Comparison of ENCODE assay signal across 31 cellular contexts in genomic region chr17:2805961-2806360, GRCh38. TPM values are rescaled to one million over a fixed set of nuclear protein-coding genes. Genes with fewer than 3 reads are reported as not detected.
"Had no signal": no experiment of that assay in that cellular context is flagged by ENCODE, and none has a peak within 500 bp of the region (broad histone marks: within the 10 kb centered on the region; RNA-seq: fewer than 3 reads in every experiment).

No MANE protein-coding gene starts in this region.

- H3K4me2 ChIP-seq: smooth muscle cell had no signal

- H3K4me1 ChIP-seq: esophagus muscularis mucosa, foreskin keratinocyte, gastroesophageal sphincter, lower lobe of right lung, parathyroid adenoma, right lobe of liver, stomach, thyroid gland, vagina had no signal

- DNase-seq: dermis blood vessel endothelial cell; effector memory CD4-positive, alpha-beta T cell; foreskin keratinocyte; glutamatergic neuron; hypothalamus; left ventricle myocardium superior; lower lobe of right lung; naive B cell; right lobe of liver; stimulated activated CD4-positive, alpha-beta T cell treated with anti-CD3 and anti-CD28 coated beads, Interleukin-12 subunit alpha, Interleukin-12 subunit beta, amount 100 ng/mL, for 4 hours; stimulated activated CD4-positive, alpha-beta T cell treated with anti-CD3 and anti-CD28 coated beads, Interleukin-1b, Interleukin-23, amount 100 ng/mL, for 48 hours; stimulated activated CD4-positive, alpha-beta T cell treated with anti-CD3 and anti-CD28 coated beads, Interleukin-4, amount 100 ng/mL, for 1 hour; stimulated activated CD8-positive, alpha-beta memory T cell treated with anti-CD3 and anti-CD28 coated beads, Interleukin-4, amount 100 ng/mL, for 48 hours; stimulated activated naive CD4-positive, alpha-beta T cell; stomach; thyroid gland; trophoblast cell had no signal

- ATAC-seq: foreskin keratinocyte, gastroesophageal sphincter, left ventricle myocardium superior, lower lobe of right lung, right lobe of liver had no signal

- H3K27me3 ChIP-seq: foreskin keratinocyte, neutrophil, right lobe of liver, stomach, thyroid gland, vagina had no signal

- H3K79me2 ChIP-seq: parathyroid adenoma had no signal

- H3K4me3 ChIP-seq: coronary artery, esophagus muscularis mucosa, gastroesophageal sphincter, lower lobe of right lung, right lobe of liver, smooth muscle cell, stomach, thyroid gland, vagina had no signal

- H2AFZ ChIP-seq: parathyroid adenoma had no signal

- H3K9ac ChIP-seq: parathyroid adenoma had no signal

- H3K36me3 ChIP-seq: esophagus muscularis mucosa, gastroesophageal sphincter, lower lobe of right lung, right lobe of liver, stomach, thyroid gland, vagina had no signal

- H3K27me3 Mint-ChIP-seq: naive B cell, progenitor cell of endocrine pancreas had no signal

- H3K4me3 Mint-ChIP-seq: naive B cell had no signal

- H3K9me3 Mint-ChIP-seq: naive B cell had no signal

- H3K27ac ChIP-seq: coronary artery, esophagus muscularis mucosa, foreskin keratinocyte, gastroesophageal sphincter, lower lobe of right lung, neutrophil, parathyroid adenoma, right lobe of liver, stomach, thyroid gland, vagina had no signal

- H3K9me3 ChIP-seq: gastroesophageal sphincter, lower lobe of right lung, neutrophil, right lobe of liver, stomach, thyroid gland, vagina had no signal

- H3K27ac Mint-ChIP-seq: progenitor cell of endocrine pancreas had no signal

RNA-seq across cellular contexts. Expression of gene CCDC92B, which starts 56.5 kb away (rescaled TPM):
- total RNA-seq: dermis blood vessel endothelial cell, endothelial cell of umbilical vein, fibroblast of lung, mononuclear cell, omental fat pad, right lobe of liver, smooth muscle cell, subcutaneous adipose tissue had no signal
- polyA plus RNA-seq: endothelial cell of umbilical vein, fibroblast of lung, keratinocyte, smooth muscle cell had no signal
